ENCODE assay signal across 23 cellular contexts in genomic region chr6:9566096-9566495, GRCh38.
DNase-seq lines count a peak whose midpoint lies in the region; FAIRE-seq and TF ChIP-seq lines count a peak whose summit lies in the region.
"Had no signal": no experiment of that assay in that cellular context is flagged by ENCODE, and none has a peak within 500 bp of the region (broad histone marks: within the 10 kb centered on the region; RNA-seq: fewer than 3 reads in every experiment).

No MANE protein-coding gene starts in this region.

- H3K4me1 ChIP-seq in H1 (replicated peaks in 1 of 4; ENCODE audit: control insufficient read depth in 3 of 4, insufficient read depth in 4 of 4, low read length in 3 of 4) = no peaks in the 10 kb centered on the region
- H3K4me1 ChIP-seq: BE2C, BLaER1 had no signal

- POLR2A ChIA-PET in H1 (lab: Charles Lee; ENCODE audit: partially characterized antibody) = no interaction called here

- no peak overlapping the region for H4K91ac ChIP-seq in H1 (replicated peaks; ENCODE audit: insufficient read length, low read length)

- no peak overlapping the region for H2BK12ac ChIP-seq in H1 (ENCODE audit: low read depth, low read length)

- no peaks in the 10 kb centered on the region for H3K9me2 ChIP-seq in neural cell (ENCODE audit: insufficient read depth, low read length)

- H3K9me3 ChIP-seq in WERI-Rb-1 (ENCODE audit: severe bottlenecking) = no peaks in the 10 kb centered on the region
- no peaks in the 10 kb centered on the region for H3K9me3 ChIP-seq in H1 (ENCODE audit: insufficient read depth in 2 of 2, low read depth in 1 of 2, low read length in 1 of 2)
- H3K9me3 ChIP-seq in neural cell (ENCODE audit: low read length) = no peaks in the 10 kb centered on the region
- H3K9me3 ChIP-seq: BE2C, BLaER1 had no signal

- no peaks in the 10 kb centered on the region for H3F3A ChIP-seq in neural cell (ENCODE audit: insufficient read depth, low read length, poor library complexity, severe bottlenecking)

- TF ChIP-seq CTCF in WERI-Rb-1 (IDR thresholded peaks at IDR 0.05; ENCODE audit: low read depth, low read length) (peak; percentile 46), H1 (IDR thresholded peaks at IDR 0.05; ENCODE audit: control extremely low read depth in 1 of 3, insufficient read depth in 1 of 3, low read depth in 1 of 3, low read length in 3 of 3) (no peak), neural cell (IDR thresholded peaks at IDR 0.05; ENCODE audit: poor library complexity, severe bottlenecking) (peak; percentile 31)

- DNase-seq in WERI-Rb-1 (peak; percentile 89), H1 (ENCODE audit: low read depth in 1 of 2, low spot score in 2 of 2) (no peak), NCI-H748 (lab: John Stamatoyannopoulos, UW; ENCODE audit: unreplicated experiment) (no peak), Kasumi-1 (lab: John Stamatoyannopoulos, UW) (no peak)
- DNase-seq: 8988T; ACHN; BE2C; C1 segment of cervical spinal cord; CD4-positive, alpha-beta memory T cell; CD4-positive, CD25-positive, alpha-beta regulatory T cell; CD8-positive, alpha-beta memory T cell; COR-L47; DMS 273 treated with DMSO at 0.1 percent for 48 hours; DMS153; DMS53; DMS79; GF-D8 had no signal

- H3K23ac ChIP-seq in H1 (ENCODE audit: insufficient read length) = peak overlapping the region; percentile 83

- no peak overlapping the region for H3K4ac ChIP-seq in H1 (replicated peaks; ENCODE audit: insufficient read length, low read depth, low read length)

- H2BK20ac ChIP-seq in H1 (ENCODE audit: low read length) = no peak overlapping the region

- TF ChIP-seq POLR2A in H1 (IDR thresholded peaks at IDR 0.05; ENCODE audit: control extremely low read depth in 1 of 2, low read depth in 2 of 2, low read length in 2 of 2) = no peak

- H3K36me3 ChIP-seq in WERI-Rb-1 (no peaks in the 10 kb centered on the region), H1 (ENCODE audit: control insufficient read depth in 2 of 4, insufficient read depth in 4 of 4, low read length in 3 of 4) (no peaks in the 10 kb centered on the region), neural cell (ENCODE audit: insufficient read depth, low read length) (no peaks in the 10 kb centered on the region)
- H3K36me3 ChIP-seq: BE2C, BLaER1 had no signal

- H3K9ac ChIP-seq in H1 (replicated peaks in 1 of 4; ENCODE audit: extremely low read depth in 1 of 4, low read depth in 3 of 4, low read length in 3 of 4) (no peak overlapping the region), neural cell (ENCODE audit: low read length) (no peak overlapping the region)
- H3K9ac ChIP-seq: BLaER1 had no signal

- no peak overlapping the region for H4K5ac ChIP-seq in H1 (ENCODE audit: insufficient read length, low read depth, low read length)

- CTCF ChIA-PET in H1 (lab: Charles Lee; ENCODE audit: partially characterized antibody) = no interaction called here

- TF ChIP-seq RAD21 in H1 (IDR thresholded peaks at IDR 0.05 in 1 of 2, conservative IDR thresholded peaks at IDR 0.05 in 1 of 2; ENCODE audit: low read depth in 2 of 2, low read length in 2 of 2) (no peak), neural cell (conservative IDR thresholded peaks at IDR 0.05) (no peak)

- no peak for TF ChIP-seq EP300 in H1 (IDR thresholded peaks at IDR 0.05; ENCODE audit: borderline replicate concordance in 1 of 2, low read depth in 2 of 2, low read length in 2 of 2)
- TF ChIP-seq EP300 in neural cell (conservative IDR thresholded peaks at IDR 0.05; ENCODE audit: poor library complexity, severe bottlenecking) = peak; percentile 89

- H3K18ac ChIP-seq in H1 (ENCODE audit: extremely low read depth, low read length) = no peak overlapping the region

- no peaks in the 10 kb centered on the region for H3K79me1 ChIP-seq in H1 (ENCODE audit: low read depth, low read length)

- H2BK5ac ChIP-seq in H1 (ENCODE audit: low read depth, low read length) = no peak overlapping the region

- no peak overlapping the region for H3K27ac ChIP-seq in WERI-Rb-1
- H3K27ac ChIP-seq in H1 (ENCODE audit: low read depth, low read length) = no peak overlapping the region
- peak overlapping the region; percentile 56 for H3K27ac ChIP-seq in neural cell (ENCODE audit: low read length)
- H3K27ac ChIP-seq: BLaER1 had no signal

- H3K4me2 ChIP-seq in H1 (ENCODE audit: insufficient read depth in 1 of 2, low read depth in 2 of 2, low read length in 2 of 2) (no peak overlapping the region), neural cell (ENCODE audit: low read length) (peak overlapping the region; percentile 72)
- H3K4me2 ChIP-seq: BLaER1 had no signal

- H3K79me2 ChIP-seq in H1 (ENCODE audit: control insufficient read depth in 1 of 2, insufficient read depth in 2 of 2, low read length in 2 of 2) (no peaks in the 10 kb centered on the region), neural cell (replicated peaks; ENCODE audit: insufficient read depth, low read length) (no peaks in the 10 kb centered on the region)

- no peak overlapping the region for H2AK5ac ChIP-seq in H1 (ENCODE audit: low read depth, low read length)

- H2BK15ac ChIP-seq in H1 (ENCODE audit: low read length) = no peak overlapping the region

- no peak overlapping the region for H3K56ac ChIP-seq in H1 (replicated peaks; ENCODE audit: insufficient read length, low read depth, low read length)

- H3K23me2 ChIP-seq in H1 (ENCODE audit: low read depth, low read length) = no peaks in the 10 kb centered on the region; the same call in 1 of the 2 replicates

- no peak for FAIRE-seq in H1 (lab: Jason Lieb, UNC)
- FAIRE-seq: A204.1, G401.6, GM12891, GM19239 had no signal

- H3K14ac ChIP-seq in H1 (ENCODE audit: insufficient read length) = no peak overlapping the region

- H4K20me1 ChIP-seq in H1 (replicated peaks in 1 of 2; ENCODE audit: control insufficient read depth in 1 of 2, insufficient read depth in 2 of 2, low read length in 2 of 2) (no peaks in the 10 kb centered on the region), neural cell (ENCODE audit: insufficient read depth) (no peaks in the 10 kb centered on the region)
- H4K20me1 ChIP-seq: BLaER1 had no signal

- H2AFZ ChIP-seq in H1 (ENCODE audit: low read length) (no peak overlapping the region), neural cell (ENCODE audit: low read depth, low read length) (no peak overlapping the region)

- no peak overlapping the region for H4K8ac ChIP-seq in H1 (ENCODE audit: extremely low read depth, insufficient read depth, low read length)

- no peak overlapping the region for H2BK120ac ChIP-seq in H1 (replicated peaks; ENCODE audit: low read depth, low read length)

- H3K4me3 ChIP-seq in WERI-Rb-1 (ENCODE audit: low read depth, low read length) = no peak overlapping the region
- H3K4me3 ChIP-seq in H1 (ENCODE audit: extremely low read depth in 1 of 4, insufficient read depth in 2 of 4, low read depth in 3 of 4, low read length in 4 of 4) = no peak overlapping the region
- no peak overlapping the region for H3K4me3 ChIP-seq in neural cell (ENCODE audit: low read length)
- H3K4me3 ChIP-seq: BLaER1 had no signal

- no peaks in the 10 kb centered on the region for H3K27me3 ChIP-seq in WERI-Rb-1 (ENCODE audit: insufficient read depth, low read depth, severe bottlenecking)
- H3K27me3 ChIP-seq in H1 (replicated peaks in 1 of 4; ENCODE audit: control insufficient read depth in 3 of 4, extremely low read depth in 1 of 4, insufficient read depth in 3 of 4, low read length in 3 of 4) = no peaks in the 10 kb centered on the region
- no peaks in the 10 kb centered on the region for H3K27me3 ChIP-seq in neural cell (ENCODE audit: insufficient read depth, low read depth, low read length)
- H3K27me3 ChIP-seq: BE2C, BLaER1 had no signal

TF ChIP-seq in H1, 55 proteins besides CTCF, POLR2A, EP300 and RAD21 (continues in another document):
- TF ChIP-seq JUN (IDR thresholded peaks at IDR 0.05; ENCODE audit: low read depth, low read length) = no peak
- TF ChIP-seq SP4 (IDR thresholded peaks at IDR 0.05; ENCODE audit: low read length) = no peak
- TF ChIP-seq YY1 (IDR thresholded peaks at IDR 0.05; ENCODE audit: low read depth, low read length) = no peak
- TF ChIP-seq CHD1 (IDR thresholded peaks at IDR 0.05; ENCODE audit: low read depth, low read length) = no peak
- TF ChIP-seq SIRT6 (IDR thresholded peaks at IDR 0.05; ENCODE audit: low read length) = no peak
- TF ChIP-seq EGR1 (IDR thresholded peaks at IDR 0.05; ENCODE audit: borderline replicate concordance, low read depth, low read length) = no peak
- TF ChIP-seq NANOG (IDR thresholded peaks at IDR 0.05; ENCODE audit: insufficient read depth, low read depth, low read length, poor library complexity, severe bottlenecking) = no peak
- TF ChIP-seq SRF (IDR thresholded peaks at IDR 0.05; ENCODE audit: low read depth, low read length) = no peak
- no peak for TF ChIP-seq KDM5A (IDR thresholded peaks at IDR 0.05; ENCODE audit: low read length)

TF ChIP-seq in neural cell, 6 proteins besides CTCF, POLR2A, EP300 and RAD21:
- TF ChIP-seq EZH2 (IDR thresholded peaks at IDR 0.05; ENCODE audit: borderline replicate concordance, insufficient read depth, low read length, poor library complexity, severe bottlenecking) = no peak
- no peak for TF ChIP-seq MXI1 (conservative IDR thresholded peaks at IDR 0.05; ENCODE audit: poor library complexity, severe bottlenecking)
- peak; percentile 39 for TF ChIP-seq SMC3 (conservative IDR thresholded peaks at IDR 0.05; ENCODE audit: poor library complexity)
- peak; percentile 99 for TF ChIP-seq REST (IDR thresholded peaks at IDR 0.05; ENCODE audit: borderline replicate concordance)
- TF ChIP-seq POLR2AphosphoS5 (IDR thresholded peaks at IDR 0.05) = peak; percentile 65

Comparison
In these comparisons a context has a peak if more than half of its experiments do, and no peak if none do; other contexts are left out.
1. CTCF ChIP-seq: peak in WERI-Rb-1 (single experiment) and neural cell (single experiment); none in H1 (0 of 3).